Comparison of ENCODE assay signal across 9 cellular contexts in genomic region chr2:175880-176800, GRCh38.
A peak's percentile ranks its signal among the peaks of the same experiment; 100 is the strongest.
DNase-seq lines count a peak whose midpoint lies in the region; FAIRE-seq and TF ChIP-seq lines count a peak whose summit lies in the region.
"Had no signal": no experiment of that assay in that cellular context is flagged by ENCODE, and none has a peak within 500 bp of the region (broad histone marks: within the 10 kb centered on the region; RNA-seq: fewer than 3 reads in every experiment).

No MANE protein-coding gene starts in this region.

- H3K4me1 ChIP-seq in breast epithelium (no peaks in the 10 kb centered on the region), osteoblast (ENCODE audit: insufficient read depth, low read length) (no peaks in the 10 kb centered on the region)

- H3K27ac Mint-ChIP-seq in MCF 10A (ENCODE audit: low read depth, unreplicated experiment) (peak overlapping the region; percentile 37), immature natural killer cell (peak overlapping the region; percentile 75 to 95 (median 82))

- no peaks in the 10 kb centered on the region for H4K20me1 ChIP-seq in osteoblast (ENCODE audit: insufficient read depth, low read length)

- BruUV-seq in MCF 10A (replicated peaks; lab: Mats Ljungman, UMichigan): no TSS peak

- H3K4me3 ChIP-seq in breast epithelium: no peak overlapping the region
- no peak overlapping the region for H3K4me3 ChIP-seq in osteoblast (ENCODE audit: insufficient read depth, low read length)

- H3K79me2 ChIP-seq in osteoblast (ENCODE audit: insufficient read depth, low read length): no peaks in the 10 kb centered on the region

- H3K4me1 Mint-ChIP-seq in MCF 10A (ENCODE audit: insufficient read depth, unreplicated experiment) (peaks cover 31% of the 10 kb centered on the region), immature natural killer cell (peaks cover 56 to 62% of the 10 kb centered on the region in 2 donors)

- no peak for TF ChIP-seq POLR2A in breast epithelium (IDR thresholded peaks at IDR 0.05)

- peak overlapping the region; percentile 50 for H3K4me3 Mint-ChIP-seq in MCF 10A (ENCODE audit: unreplicated experiment)
- peak overlapping the region; percentile 70 to 79 (median 76) for H3K4me3 Mint-ChIP-seq in immature natural killer cell

- POLR2A ChIA-PET in MCF 10A (lab: Yijun Ruan, JAX): interaction anchor here (0.6 to 2.0 kb wide), 11 partner anchors 8 to 208 kb away, joined by 3 to 9 read pairs (median 3); no protein-coding TSS in a partner anchor

- no peak overlapping the region for H3K27ac ChIP-seq in breast epithelium
- no peak overlapping the region for H3K27ac ChIP-seq in osteoblast (ENCODE audit: low read depth, low read length)

- no peak overlapping the region for H2AFZ ChIP-seq in osteoblast (ENCODE audit: low read length)

- no peaks in the 10 kb centered on the region for H3K36me3 ChIP-seq in breast epithelium
- no peaks in the 10 kb centered on the region for H3K36me3 ChIP-seq in osteoblast (ENCODE audit: insufficient read depth, low read length)

- H3K9me3 ChIP-seq in breast epithelium (no peaks in the 10 kb centered on the region), osteoblast (ENCODE audit: low read depth, low read length) (no peaks in the 10 kb centered on the region)

- TF ChIP-seq CTCF in MCF 10A (IDR thresholded peaks at IDR 0.05; ENCODE audit: unreplicated experiment) (no peak), breast epithelium (IDR thresholded peaks at IDR 0.05) (no peak), osteoblast (IDR thresholded peaks at IDR 0.05; ENCODE audit: extremely low read depth, low read depth, low read length) (no peak)

- intact Hi-C loops in MCF 10A (cut with micrococcal nuclease) (no loop called here), breast epithelium (cut with DNase I; ENCODE audit: low total_unique reads) (no loop called here)

- CTCF ChIA-PET in MCF 10A (lab: Yijun Ruan, JAX): interaction anchor here (0.7 to 1.2 kb wide), 10 partner anchors 8 to 719 kb away, joined by 3 to 6 read pairs (median 3); no protein-coding TSS in a partner anchor

- no peaks in the 10 kb centered on the region for H3K27me3 ChIP-seq in breast epithelium
- H3K27me3 ChIP-seq in osteoblast (ENCODE audit: insufficient read depth, low read length): no peaks in the 10 kb centered on the region

- H3K9me3 Mint-ChIP-seq in MCF 10A (ENCODE audit: unreplicated experiment) (no peaks in the 10 kb centered on the region), immature natural killer cell (no peaks in the 10 kb centered on the region)

- H3K36me3 Mint-ChIP-seq in MCF 10A (ENCODE audit: insufficient read depth, unreplicated experiment) (peaks cover 5% of the 10 kb centered on the region), immature natural killer cell (peaks cover 0 to 5% (median 0%) of the 10 kb centered on the region in 3 donors)

- no peaks in the 10 kb centered on the region for H3K27me3 Mint-ChIP-seq in MCF 10A (ENCODE audit: insufficient read depth, unreplicated experiment)
- peaks cover 2 to 5% (median 5%) of the 10 kb centered on the region in 3 donors for H3K27me3 Mint-ChIP-seq in immature natural killer cell (ENCODE audit: low read depth in 3 of 3)

- peak; percentile 36 for DNase-seq in MCF 10A (ENCODE audit: unreplicated experiment)
- DNase-seq in breast epithelium (ENCODE audit: low spot score in 2 of 2): no peak
- DNase-seq in activated T-cell treated with anti-CD3 and anti-CD28 coated beads for 1 hour (ENCODE audit: low read depth): peak; percentile 35
- DNase-seq in immature natural killer cell: peak; percentile 77 to 82 (median 80)
- DNase-seq in urothelium cell line (ENCODE audit: low spot score): peak; percentile 20
- DNase-seq in AML-193 (lab: John Stamatoyannopoulos, UW): no peak
- DNase-seq in osteoblast (ENCODE audit: insufficient read length, low spot score, missing footprints): no peak
- DNase-seq in HK-2 (ENCODE audit: unreplicated experiment): no peak

- no peak overlapping the region for H3K4me2 ChIP-seq in osteoblast (ENCODE audit: insufficient read depth, low read length)

- no peak for FAIRE-seq in urothelium cell line (lab: Jason Lieb, UNC)
- FAIRE-seq: astrocyte had no signal

Comparison
In these comparisons a context has a peak if more than half of its experiments do, and no peak if none do; other contexts are left out.
1. DNase-seq: peak in MCF 10A (single experiment), activated T-cell treated with anti-CD3 and anti-CD28 coated beads for 1 hour (single experiment), immature natural killer cell (3 of 3) and urothelium cell line (single experiment); none in breast epithelium (0 of 2), AML-193 (0 of 2), osteoblast (single experiment) and HK-2 (single experiment).